In genomic region chr7:102287465-102288146, GRCh38 we compare ENCODE assay signal across 1 cellular context.
TF ChIP-seq lines count a peak whose summit lies in the region.

No MANE protein-coding gene starts in this region.

TF ChIP-seq in HepG2, 621 proteins besides CTCF, POLR2A, EP300 and RAD21 (continued from another document and continues in another):
- TF ChIP-seq SNAPC4 (CRISPR knock-in tag; IDR thresholded peaks at IDR 0.05), result no peak
- no peak for TF ChIP-seq FLYWCH1 (CRISPR knock-in tag; IDR thresholded peaks at IDR 0.05)
- TF ChIP-seq E2F1 (CRISPR knock-in tag; IDR thresholded peaks at IDR 0.05), result no peak
- no peak for TF ChIP-seq ZNF777 (CRISPR knock-in tag; IDR thresholded peaks at IDR 0.05)
- no peak for TF ChIP-seq ZNF292 (CRISPR knock-in tag; IDR thresholded peaks at IDR 0.05; ENCODE audit: borderline replicate concordance, low read depth)
- no peak for TF ChIP-seq ZNF850 (CRISPR knock-in tag; conservative IDR thresholded peaks at IDR 0.05)
- TF ChIP-seq ZNF17 (CRISPR knock-in tag; IDR thresholded peaks at IDR 0.05), result no peak
- TF ChIP-seq JUNB (CRISPR knock-in tag; IDR thresholded peaks at IDR 0.05; ENCODE audit: borderline replicate concordance), result no peak
- TF ChIP-seq SMARCE1 (IDR thresholded peaks at IDR 0.05; ENCODE audit: borderline replicate concordance), result no peak
- TF ChIP-seq YY1 (IDR thresholded peaks at IDR 0.05; ENCODE audit: insufficient read depth, insufficient replicate concordance, low read depth, low read length), result peak; percentile 45
- TF ChIP-seq KMT2A (CRISPR knock-in tag; IDR thresholded peaks at IDR 0.05), result no peak
- TF ChIP-seq ZNF180 (CRISPR knock-in tag; IDR thresholded peaks at IDR 0.05; ENCODE audit: borderline replicate concordance, low read depth), result no peak
- TF ChIP-seq ZNF782 (CRISPR knock-in tag; IDR thresholded peaks at IDR 0.05; ENCODE audit: borderline replicate concordance), result peak; percentile 30; the same call in 1 of the 2 replicates
- TF ChIP-seq RXRB (CRISPR knock-in tag; IDR thresholded peaks at IDR 0.05; ENCODE audit: borderline replicate concordance), result no peak
- TF ChIP-seq ZNF329 (CRISPR knock-in tag; IDR thresholded peaks at IDR 0.05; ENCODE audit: low read depth), result no peak
- TF ChIP-seq ZNF775 (CRISPR knock-in tag; IDR thresholded peaks at IDR 0.05; ENCODE audit: borderline replicate concordance), result no peak
- TF ChIP-seq PITX1 (CRISPR knock-in tag; IDR thresholded peaks at IDR 0.05), result no peak
- no peak for TF ChIP-seq ZBTB40 (IDR thresholded peaks at IDR 0.05)
- no peak for TF ChIP-seq ZBTB40 (CRISPR knock-in tag; IDR thresholded peaks at IDR 0.05)
- TF ChIP-seq FIP1L1 (IDR thresholded peaks at IDR 0.05; ENCODE audit: borderline replicate concordance, insufficient read depth, low read depth, low read length), result no peak
- peak; percentile 18; the same call in 1 of the 2 replicates for TF ChIP-seq GABPB1 (CRISPR knock-in tag; IDR thresholded peaks at IDR 0.05)
- no peak for TF ChIP-seq ZNF124 (CRISPR knock-in tag; IDR thresholded peaks at IDR 0.05)
- TF ChIP-seq EED (CRISPR knock-in tag; IDR thresholded peaks at IDR 0.05), result no peak
- TF ChIP-seq RFXANK (CRISPR knock-in tag; IDR thresholded peaks at IDR 0.05), result no peak
- TF ChIP-seq PRMT3 (CRISPR knock-in tag; IDR thresholded peaks at IDR 0.05; ENCODE audit: borderline replicate concordance, low read depth), result no peak
- no peak for TF ChIP-seq ZNF749 (CRISPR knock-in tag; IDR thresholded peaks at IDR 0.05; ENCODE audit: borderline replicate concordance)
- TF ChIP-seq MLLT10 (CRISPR knock-in tag; IDR thresholded peaks at IDR 0.05), result no peak
- TF ChIP-seq RBAK (CRISPR knock-in tag; IDR thresholded peaks at IDR 0.05), result no peak
- no peak for TF ChIP-seq ZNF879 (CRISPR knock-in tag; IDR thresholded peaks at IDR 0.05)
- TF ChIP-seq EZH2 (conservative IDR thresholded peaks at IDR 0.05; ENCODE audit: low read depth, low read length), result no peak
- no peak for TF ChIP-seq ZXDC (CRISPR knock-in tag; IDR thresholded peaks at IDR 0.05)
- no peak for TF ChIP-seq MIXL1 (CRISPR knock-in tag; IDR thresholded peaks at IDR 0.05)
- TF ChIP-seq ZNF773 (CRISPR knock-in tag; IDR thresholded peaks at IDR 0.05; ENCODE audit: borderline replicate concordance), result no peak
- no peak for TF ChIP-seq ZNF230 (CRISPR knock-in tag; IDR thresholded peaks at IDR 0.05)
- TF ChIP-seq U2AF1 (optimal IDR thresholded peaks at IDR 0.05; ENCODE audit: low read depth, low read length), result no peak
- TF ChIP-seq ZNF33A (CRISPR knock-in tag; IDR thresholded peaks at IDR 0.05; ENCODE audit: borderline replicate concordance), result no peak
- TF ChIP-seq ZNF552 (CRISPR knock-in tag; IDR thresholded peaks at IDR 0.05; ENCODE audit: borderline replicate concordance), result no peak
- no peak for TF ChIP-seq TBX2 (CRISPR knock-in tag; IDR thresholded peaks at IDR 0.05; ENCODE audit: borderline replicate concordance)
- 0 out of 2 replicates have a peak, but pooled peaks have one; percentile 22 for TF ChIP-seq HNRNPL (IDR thresholded peaks at IDR 0.05; ENCODE audit: low read depth, low read length)
- no peak for TF ChIP-seq E2F2 (CRISPR knock-in tag; IDR thresholded peaks at IDR 0.05; ENCODE audit: borderline replicate concordance)
- no peak for TF ChIP-seq CBX2 (IDR thresholded peaks at IDR 0.05; ENCODE audit: low read depth, low read length)
- TF ChIP-seq CBX2 (CRISPR knock-in tag; IDR thresholded peaks at IDR 0.05; ENCODE audit: low read depth), result no peak
- TF ChIP-seq ZNF224 (CRISPR knock-in tag; IDR thresholded peaks at IDR 0.05), result 0 out of 2 replicates have a peak, but pooled peaks have one; percentile 65
- TF ChIP-seq HNF1B (CRISPR knock-in tag; IDR thresholded peaks at IDR 0.05), result no peak
- 0 out of 2 replicates have a peak, but pooled peaks have one; percentile 9 for TF ChIP-seq CCDC6 (CRISPR knock-in tag; IDR thresholded peaks at IDR 0.05)
- no peak for TF ChIP-seq ZNF615 (CRISPR knock-in tag; IDR thresholded peaks at IDR 0.05; ENCODE audit: borderline replicate concordance)
- TF ChIP-seq ZNF510 (CRISPR knock-in tag; IDR thresholded peaks at IDR 0.05; ENCODE audit: low read depth), result no peak
- no peak for TF ChIP-seq PAWR (CRISPR knock-in tag; IDR thresholded peaks at IDR 0.05; ENCODE audit: borderline replicate concordance)
- TF ChIP-seq ZSCAN29 (CRISPR knock-in tag; conservative IDR thresholded peaks at IDR 0.05), result no peak
